ENCODE assay signal across 18 cellular contexts in genomic region chr10:124599588-124600050, GRCh38.
DNase-seq lines count a peak whose midpoint lies in the region; ATAC-seq and TF ChIP-seq lines count a peak whose summit lies in the region.
"Had no signal": no experiment of that assay in that cellular context is flagged by ENCODE, and none has a peak within 500 bp of the region (broad histone marks: within the 10 kb centered on the region; RNA-seq: fewer than 3 reads in every experiment).

No MANE protein-coding gene starts in this region.

- H3K4me3 ChIP-seq in right cardiac atrium (ENCODE audit: low read length) (no peak overlapping the region), right atrium auricular region (no peak overlapping the region), psoas muscle (no peak overlapping the region), dorsolateral prefrontal cortex (no peak overlapping the region)
- H3K4me3 ChIP-seq: PC-9 had no signal

- H3K9me3 ChIP-seq in right cardiac atrium (ENCODE audit: control insufficient read depth, low read length): no peaks in the 10 kb centered on the region
- H3K9me3 ChIP-seq in right atrium auricular region: no peaks in the 10 kb centered on the region
- no peaks in the 10 kb centered on the region for H3K9me3 ChIP-seq in psoas muscle
- H3K9me3 ChIP-seq in CD4-positive, alpha-beta T cell (ENCODE audit: control insufficient read depth, low read length): no peaks in the 10 kb centered on the region

- intact Hi-C loops in right cardiac atrium (cut with DNase I): no loop called here
- intact Hi-C loops in dendritic cell treated with granulocyte-macrophage colony-stimulating factor and Interleukin-4, amounts not matched to agents 40 ng/mL and 50 ng/mL, for 4 days (cut with micrococcal nuclease): no loop called here
- intact Hi-C loops in psoas muscle (cut with DNase I): no loop called here
- intact Hi-C loops in CD4-positive, alpha-beta T cell (cut with DNase I, micrococcal nuclease): no loop called here
- intact Hi-C loops in dorsolateral prefrontal cortex (cut with DNase I): loop anchor here in 1 of 2 donors (5.0 kb wide), 1 partner anchor 57 kb away; no protein-coding TSS in a partner anchor

- peaks cover 11% of the 10 kb centered on the region for H3K27me3 Mint-ChIP-seq in dendritic cell treated with granulocyte-macrophage colony-stimulating factor and Interleukin-4, amounts not matched to agents 40 ng/mL and 50 ng/mL, for 4 days
- H3K27me3 Mint-ChIP-seq in CD4-positive, alpha-beta T cell: no peaks in the 10 kb centered on the region

- CTCF ChIA-PET in CD4-positive, alpha-beta T cell (lab: Charles Lee): no interaction called here

- no peaks in the 10 kb centered on the region for H3K9me3 Mint-ChIP-seq in dendritic cell treated with granulocyte-macrophage colony-stimulating factor and Interleukin-4, amounts not matched to agents 40 ng/mL and 50 ng/mL, for 4 days
- no peaks in the 10 kb centered on the region for H3K9me3 Mint-ChIP-seq in CD4-positive, alpha-beta T cell

- WGBS in right cardiac atrium: 94% methylated on average over 7 of the region's 7 CpGs
- WGBS in psoas muscle, 3 donors: 80 to 88% (median 82%) methylated on average over 7 of the region's 7 CpGs

- no peak for ATAC-seq in right cardiac atrium
- ATAC-seq in psoas muscle: no peak
- no peak for ATAC-seq in CD4-positive, alpha-beta T cell (ENCODE audit: poor library complexity)
- ATAC-seq: HepG2 had no signal

- H3K27me3 ChIP-seq in right cardiac atrium (ENCODE audit: control insufficient read depth, insufficient read depth): no peaks in the 10 kb centered on the region
- H3K27me3 ChIP-seq in right atrium auricular region: no peaks in the 10 kb centered on the region
- H3K27me3 ChIP-seq in psoas muscle (ENCODE audit: insufficient read depth in 3 of 3, low read length in 2 of 3): no peaks in the 10 kb centered on the region
- H3K27me3 ChIP-seq in CD4-positive, alpha-beta T cell (ENCODE audit: control insufficient read depth, insufficient read depth, low read length): no peaks in the 10 kb centered on the region
- no peaks in the 10 kb centered on the region for H3K27me3 ChIP-seq in dorsolateral prefrontal cortex

- H3K27ac Mint-ChIP-seq in dendritic cell treated with granulocyte-macrophage colony-stimulating factor and Interleukin-4, amounts not matched to agents 40 ng/mL and 50 ng/mL, for 4 days: peak overlapping the region; percentile 9
- no peak overlapping the region for H3K27ac Mint-ChIP-seq in CD4-positive, alpha-beta T cell

- H3K36me3 ChIP-seq in right atrium auricular region (no peaks in the 10 kb centered on the region), psoas muscle (ENCODE audit: insufficient read depth in 1 of 2, low read depth in 1 of 2) (no peaks in the 10 kb centered on the region)

- H3K27ac ChIP-seq in right cardiac atrium (ENCODE audit: low read length): no peak overlapping the region
- no peak overlapping the region for H3K27ac ChIP-seq in right atrium auricular region
- H3K27ac ChIP-seq in psoas muscle: no peak overlapping the region
- H3K27ac ChIP-seq in CD4-positive, alpha-beta T cell (ENCODE audit: low read depth, low read length): no peak overlapping the region
- no peak overlapping the region for H3K27ac ChIP-seq in dorsolateral prefrontal cortex
- H3K27ac ChIP-seq: C4-2B, KMS-11, PC-9 had no signal

- peak in 2 of 3 donors; percentile 6 to 32 for DNase-seq in right cardiac atrium
- no peak for DNase-seq in right atrium auricular region (ENCODE audit: low spot score)
- peak; percentile 2 to 29 for DNase-seq in psoas muscle
- no peak for DNase-seq in Kasumi-1 (lab: John Stamatoyannopoulos, UW)
- no peak for DNase-seq in CD4-positive, alpha-beta T cell
- no peak for DNase-seq in dorsolateral prefrontal cortex
- DNase-seq: COR-L47, DMS153, MM.1S, NCI-H1092 treated with DMSO at 0.1 percent for 48 hours, NCI-H2081 treated with DMSO at 0.1 percent for 48 hours, NCI-H510A, NCI-H82, PC-9 had no signal

- POLR2A ChIA-PET in CD4-positive, alpha-beta T cell (lab: Charles Lee): no interaction called here

- H3K4me1 ChIP-seq in right cardiac atrium (ENCODE audit: control insufficient read depth, insufficient read depth, low read length): no peaks in the 10 kb centered on the region
- H3K4me1 ChIP-seq in right atrium auricular region: no peaks in the 10 kb centered on the region
- H3K4me1 ChIP-seq in psoas muscle: no peaks in the 10 kb centered on the region

- no peak overlapping the region for H3K4me3 Mint-ChIP-seq in dendritic cell treated with granulocyte-macrophage colony-stimulating factor and Interleukin-4, amounts not matched to agents 40 ng/mL and 50 ng/mL, for 4 days
- H3K4me3 Mint-ChIP-seq in CD4-positive, alpha-beta T cell: no peak overlapping the region

- H3K36me3 Mint-ChIP-seq in dendritic cell treated with granulocyte-macrophage colony-stimulating factor and Interleukin-4, amounts not matched to agents 40 ng/mL and 50 ng/mL, for 4 days (ENCODE audit: low read depth): no peaks in the 10 kb centered on the region
- H3K36me3 Mint-ChIP-seq in CD4-positive, alpha-beta T cell (ENCODE audit: low read depth): no peaks in the 10 kb centered on the region

- peaks cover 7% of the 10 kb centered on the region for H3K4me1 Mint-ChIP-seq in dendritic cell treated with granulocyte-macrophage colony-stimulating factor and Interleukin-4, amounts not matched to agents 40 ng/mL and 50 ng/mL, for 4 days (ENCODE audit: low read depth)
- no peaks in the 10 kb centered on the region for H3K4me1 Mint-ChIP-seq in CD4-positive, alpha-beta T cell (ENCODE audit: low read depth)

- no peak for TF ChIP-seq CTCF in right atrium auricular region (IDR thresholded peaks at IDR 0.05)
- TF ChIP-seq CTCF in psoas muscle (IDR thresholded peaks at IDR 0.05): no peak
- TF ChIP-seq CTCF in CD4-positive, alpha-beta T cell (IDR thresholded peaks at IDR 0.05): no peak
- TF ChIP-seq CTCF in dorsolateral prefrontal cortex (IDR thresholded peaks at IDR 0.05 in 54 of 56, conservative IDR thresholded peaks at IDR 0.05 in 2 of 56; ENCODE audit: low read depth in 1 of 56, partially characterized antibody in 56 of 56): no peak

Comparison
In these comparisons a context has a peak if more than half of its experiments do, and no peak if none do; other contexts are left out.
1. DNase-seq: peak in right cardiac atrium (2 of 3) and psoas muscle (2 of 2); none in right atrium auricular region (single experiment), Kasumi-1 (0 of 2), CD4-positive, alpha-beta T cell (0 of 10) and dorsolateral prefrontal cortex (0 of 10).